2 cellular contexts compared by ENCODE assay signal in the genomic region with DNA sequence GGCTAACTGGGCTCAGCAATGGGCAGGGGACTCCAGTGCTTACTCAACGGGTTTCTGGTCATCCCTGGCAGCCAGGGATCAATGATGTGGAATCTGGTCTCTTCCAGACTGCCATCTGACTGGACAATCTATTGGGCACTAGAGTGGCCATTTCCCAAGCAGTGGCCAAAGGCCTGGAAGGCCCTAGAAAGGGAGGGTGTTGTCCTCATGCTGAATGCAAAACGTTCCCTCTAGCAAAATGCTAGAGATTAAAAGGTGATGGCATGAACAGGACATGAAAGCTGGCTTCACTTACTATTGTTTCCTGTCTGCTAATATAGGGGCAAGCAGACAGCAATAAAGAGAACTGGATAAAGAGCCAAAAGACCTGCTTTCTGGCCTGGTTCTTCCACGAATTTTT.
TF ChIP-seq lines count a peak whose summit lies in the region.

No MANE protein-coding gene starts in this region.

TF ChIP-seq in SK-N-SH treated with all-trans-retinoic acid at 6 μM for 48 hours, 23 proteins besides CTCF, POLR2A, EP300 and RAD21 (continued from another document):
- no peak for TF ChIP-seq SNAI2 (CRISPR knock-in tag; IDR thresholded peaks at IDR 0.05)
- no peak for TF ChIP-seq GLIS3 (CRISPR knock-in tag; IDR thresholded peaks at IDR 0.05)
- TF ChIP-seq, protein P1, sequence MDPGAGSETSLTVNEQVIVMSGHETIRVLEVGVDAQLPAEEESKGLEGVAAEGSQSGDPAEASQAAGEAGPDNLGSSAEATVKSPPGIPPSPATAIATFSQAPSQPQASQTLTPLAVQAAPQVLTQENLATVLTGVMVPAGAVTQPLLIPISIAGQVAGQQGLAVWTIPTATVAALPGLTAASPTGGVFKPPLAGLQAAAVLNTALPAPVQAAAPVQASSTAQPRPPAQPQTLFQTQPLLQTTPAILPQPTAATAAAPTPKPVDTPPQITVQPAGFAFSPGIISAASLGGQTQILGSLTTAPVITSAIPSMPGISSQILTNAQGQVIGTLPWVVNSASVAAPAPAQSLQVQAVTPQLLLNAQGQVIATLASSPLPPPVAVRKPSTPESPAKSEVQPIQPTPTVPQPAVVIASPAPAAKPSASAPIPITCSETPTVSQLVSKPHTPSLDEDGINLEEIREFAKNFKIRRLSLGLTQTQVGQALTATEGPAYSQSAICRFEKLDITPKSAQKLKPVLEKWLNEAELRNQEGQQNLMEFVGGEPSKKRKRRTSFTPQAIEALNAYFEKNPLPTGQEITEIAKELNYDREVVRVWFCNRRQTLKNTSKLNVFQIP (CRISPR knock-in tag; IDR thresholded peaks at IDR 0.05; ENCODE audit: borderline replicate concordance, low read depth), result no peak
- no peak for TF ChIP-seq ZFP3 (CRISPR knock-in tag; IDR thresholded peaks at IDR 0.05)
- TF ChIP-seq CSDC2 (CRISPR knock-in tag; IDR thresholded peaks at IDR 0.05), result no peak
- TF ChIP-seq TCF4 (CRISPR knock-in tag; IDR thresholded peaks at IDR 0.05; ENCODE audit: borderline replicate concordance), result no peak
- TF ChIP-seq ESRRG (CRISPR knock-in tag; IDR thresholded peaks at IDR 0.05), result no peak
TF ChIP-seq in SK-N-SH treated with all-trans-retinoic acid at 6 μM for 48 hours: peak in this region for 0.

TF ChIP-seq in GM23338, 12 proteins besides CTCF, POLR2A, EP300 and RAD21 (continued from another document):
- TF ChIP-seq, protein P2, sequence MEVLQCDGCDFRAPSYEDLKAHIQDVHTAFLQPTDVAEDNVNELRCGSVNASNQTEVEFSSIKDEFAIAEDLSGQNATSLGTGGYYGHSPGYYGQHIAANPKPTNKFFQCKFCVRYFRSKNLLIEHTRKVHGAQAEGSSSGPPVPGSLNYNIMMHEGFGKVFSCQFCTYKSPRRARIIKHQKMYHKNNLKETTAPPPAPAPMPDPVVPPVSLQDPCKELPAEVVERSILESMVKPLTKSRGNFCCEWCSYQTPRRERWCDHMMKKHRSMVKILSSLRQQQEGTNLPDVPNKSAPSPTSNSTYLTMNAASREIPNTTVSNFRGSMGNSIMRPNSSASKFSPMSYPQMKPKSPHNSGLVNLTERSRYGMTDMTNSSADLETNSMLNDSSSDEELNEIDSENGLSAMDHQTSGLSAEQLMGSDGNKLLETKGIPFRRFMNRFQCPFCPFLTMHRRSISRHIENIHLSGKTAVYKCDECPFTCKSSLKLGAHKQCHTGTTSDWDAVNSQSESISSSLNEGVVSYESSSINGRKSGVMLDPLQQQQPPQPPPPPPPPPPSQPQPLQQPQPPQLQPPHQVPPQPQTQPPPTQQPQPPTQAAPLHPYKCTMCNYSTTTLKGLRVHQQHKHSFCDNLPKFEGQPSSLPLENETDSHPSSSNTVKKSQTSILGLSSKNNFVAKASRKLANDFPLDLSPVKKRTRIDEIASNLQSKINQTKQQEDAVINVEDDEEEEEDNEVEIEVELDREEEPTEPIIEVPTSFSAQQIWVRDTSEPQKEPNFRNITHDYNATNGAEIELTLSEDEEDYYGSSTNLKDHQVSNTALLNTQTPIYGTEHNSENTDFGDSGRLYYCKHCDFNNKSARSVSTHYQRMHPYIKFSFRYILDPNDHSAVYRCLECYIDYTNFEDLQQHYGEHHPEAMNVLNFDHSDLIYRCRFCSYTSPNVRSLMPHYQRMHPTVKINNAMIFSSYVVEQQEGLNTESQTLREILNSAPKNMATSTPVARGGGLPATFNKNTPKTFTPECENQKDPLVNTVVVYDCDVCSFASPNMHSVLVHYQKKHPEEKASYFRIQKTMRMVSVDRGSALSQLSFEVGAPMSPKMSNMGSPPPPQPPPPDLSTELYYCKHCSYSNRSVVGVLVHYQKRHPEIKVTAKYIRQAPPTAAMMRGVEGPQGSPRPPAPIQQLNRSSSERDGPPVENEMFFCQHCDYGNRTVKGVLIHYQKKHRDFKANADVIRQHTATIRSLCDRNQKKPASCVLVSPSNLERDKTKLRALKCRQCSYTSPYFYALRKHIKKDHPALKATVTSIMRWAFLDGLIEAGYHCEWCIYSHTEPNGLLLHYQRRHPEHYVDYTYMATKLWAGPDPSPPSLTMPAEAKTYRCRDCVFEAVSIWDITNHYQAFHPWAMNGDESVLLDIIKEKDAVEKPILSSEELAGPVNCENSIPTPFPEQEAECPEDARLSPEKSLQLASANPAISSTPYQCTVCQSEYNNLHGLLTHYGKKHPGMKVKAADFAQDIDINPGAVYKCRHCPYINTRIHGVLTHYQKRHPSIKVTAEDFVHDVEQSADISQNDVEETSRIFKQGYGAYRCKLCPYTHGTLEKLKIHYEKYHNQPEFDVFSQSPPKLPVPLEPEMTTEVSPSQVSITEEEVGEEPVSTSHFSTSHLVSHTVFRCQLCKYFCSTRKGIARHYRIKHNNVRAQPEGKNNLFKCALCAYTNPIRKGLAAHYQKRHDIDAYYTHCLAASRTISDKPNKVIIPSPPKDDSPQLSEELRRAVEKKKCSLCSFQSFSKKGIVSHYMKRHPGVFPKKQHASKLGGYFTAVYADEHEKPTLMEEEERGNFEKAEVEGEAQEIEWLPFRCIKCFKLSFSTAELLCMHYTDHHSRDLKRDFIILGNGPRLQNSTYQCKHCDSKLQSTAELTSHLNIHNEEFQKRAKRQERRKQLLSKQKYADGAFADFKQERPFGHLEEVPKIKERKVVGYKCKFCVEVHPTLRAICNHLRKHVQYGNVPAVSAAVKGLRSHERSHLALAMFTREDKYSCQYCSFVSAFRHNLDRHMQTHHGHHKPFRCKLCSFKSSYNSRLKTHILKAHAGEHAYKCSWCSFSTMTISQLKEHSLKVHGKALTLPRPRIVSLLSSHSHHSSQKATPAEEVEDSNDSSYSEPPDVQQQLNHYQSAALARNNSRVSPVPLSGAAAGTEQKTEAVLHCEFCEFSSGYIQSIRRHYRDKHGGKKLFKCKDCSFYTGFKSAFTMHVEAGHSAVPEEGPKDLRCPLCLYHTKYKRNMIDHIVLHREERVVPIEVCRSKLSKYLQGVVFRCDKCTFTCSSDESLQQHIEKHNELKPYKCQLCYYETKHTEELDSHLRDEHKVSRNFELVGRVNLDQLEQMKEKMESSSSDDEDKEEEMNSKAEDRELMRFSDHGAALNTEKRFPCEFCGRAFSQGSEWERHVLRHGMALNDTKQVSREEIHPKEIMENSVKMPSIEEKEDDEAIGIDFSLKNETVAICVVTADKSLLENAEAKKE (CRISPR knock-in tag; IDR thresholded peaks at IDR 0.05), result no peak
- no peak for TF ChIP-seq JUNB (IDR thresholded peaks at IDR 0.05; ENCODE audit: unreplicated experiment)
- TF ChIP-seq, protein P3, sequence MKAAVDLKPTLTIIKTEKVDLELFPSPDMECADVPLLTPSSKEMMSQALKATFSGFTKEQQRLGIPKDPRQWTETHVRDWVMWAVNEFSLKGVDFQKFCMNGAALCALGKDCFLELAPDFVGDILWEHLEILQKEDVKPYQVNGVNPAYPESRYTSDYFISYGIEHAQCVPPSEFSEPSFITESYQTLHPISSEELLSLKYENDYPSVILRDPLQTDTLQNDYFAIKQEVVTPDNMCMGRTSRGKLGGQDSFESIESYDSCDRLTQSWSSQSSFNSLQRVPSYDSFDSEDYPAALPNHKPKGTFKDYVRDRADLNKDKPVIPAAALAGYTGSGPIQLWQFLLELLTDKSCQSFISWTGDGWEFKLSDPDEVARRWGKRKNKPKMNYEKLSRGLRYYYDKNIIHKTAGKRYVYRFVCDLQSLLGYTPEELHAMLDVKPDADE (IDR thresholded peaks at IDR 0.05), result no peak
- no peak for TF ChIP-seq POLR2AphosphoS5 (IDR thresholded peaks at IDR 0.05; ENCODE audit: low read depth)
